ENCODE assay signal across 28 cellular contexts in the genomic region with DNA sequence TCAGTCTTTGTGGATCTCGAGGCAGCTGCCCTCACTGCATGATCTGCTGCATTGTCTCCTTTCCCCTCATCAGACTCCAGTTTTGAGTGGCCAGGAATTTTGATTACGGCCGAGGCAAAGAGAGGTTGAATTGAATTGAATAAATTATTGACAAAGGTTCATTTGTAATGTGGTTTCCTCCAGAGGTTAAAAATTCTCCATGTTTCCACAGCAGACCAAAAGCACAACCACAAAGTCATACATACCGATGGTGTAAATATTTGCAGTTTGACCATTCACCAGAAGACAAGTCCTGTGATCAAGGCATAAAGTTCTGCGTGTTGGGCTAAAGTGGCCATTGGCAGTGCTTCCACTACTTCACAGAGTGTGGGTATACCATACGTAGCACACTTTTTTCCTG.
"Had no signal": no experiment of that assay in that cellular context is flagged by ENCODE, and none has a peak within 500 bp of the region (broad histone marks: within the 10 kb centered on the region; RNA-seq: fewer than 3 reads in every experiment).

No MANE protein-coding gene starts in this region.

- DNase-seq: dermis blood vessel endothelial cell; dorsolateral prefrontal cortex; effector CD4-positive, alpha-beta T cell; effector memory CD4-positive, alpha-beta T cell; erythroblast; esophagus squamous epithelium; foreskin fibroblast; foreskin melanocyte; gastrocnemius medialis; glutamatergic neuron; head of caudate nucleus; heart right ventricle; hippocampal formation; kidney glomerular epithelial cell; left cardiac atrium; left lung; left ventricle myocardium superior; lower lobe of right lung; mesenchymal stem cell; mucosa of descending colon; naive B cell; naive thymus-derived CD8-positive, alpha-beta T cell had no signal

- H3K27ac Mint-ChIP-seq: mesothelial cell of epicardium; naive B cell; naive thymus-derived CD8-positive, alpha-beta T cell had no signal

- H3K27me3 Mint-ChIP-seq: naive thymus-derived CD8-positive, alpha-beta T cell had no signal

- FAIRE-seq: colon, endothelial cell of umbilical vein, islet of Langerhans, keratinocyte had no signal

- H3K4me3 ChIP-seq: coronary artery, dorsolateral prefrontal cortex, esophagus squamous epithelium, gastrocnemius medialis, heart right ventricle, left lung, lower lobe of right lung, mucosa of descending colon had no signal

- H3K4me3 Mint-ChIP-seq: mesothelial cell of epicardium; naive B cell; naive thymus-derived CD8-positive, alpha-beta T cell had no signal

- H3K36me3 Mint-ChIP-seq: mesothelial cell of epicardium; naive B cell; naive thymus-derived CD8-positive, alpha-beta T cell had no signal

- H3K4me1 Mint-ChIP-seq: naive B cell had no signal

- H3K9me3 Mint-ChIP-seq: naive thymus-derived CD8-positive, alpha-beta T cell had no signal
